22 cellular contexts compared by ENCODE assay signal in genomic region chr7:159200421-159200820, GRCh38. TPM values are rescaled to one million over a fixed set of nuclear protein-coding genes. Genes with fewer than 3 reads are reported as not detected.
DNase-seq lines count a peak whose midpoint lies in the region; ATAC-seq, FAIRE-seq and TF ChIP-seq lines count a peak whose summit lies in the region.
"Had no signal": no experiment of that assay in that cellular context is flagged by ENCODE, and none has a peak within 500 bp of the region (broad histone marks: within the 10 kb centered on the region; RNA-seq: fewer than 3 reads in every experiment).

No MANE protein-coding gene starts in this region.

- TF ChIP-seq CTCF in natural killer cell (IDR thresholded peaks at IDR 0.05) (no peak), K562 (IDR thresholded peaks at IDR 0.05 in 2 of 3, conservative IDR thresholded peaks at IDR 0.05 in 1 of 3; ENCODE audit: insufficient read depth in 2 of 3, low read depth in 1 of 3, low read length in 3 of 3) (no peak), esophagus muscularis mucosa (IDR thresholded peaks at IDR 0.05) (no peak), heart right ventricle (IDR thresholded peaks at IDR 0.05) (no peak)
- no peak for TF ChIP-seq CTCF in CD4-positive, alpha-beta T cell (IDR thresholded peaks at IDR 0.05)

- H3K9me1 ChIP-seq in K562 (ENCODE audit: control insufficient read depth, insufficient read depth, low read length) = peaks cover 2% of the 10 kb centered on the region

- no peaks in the 10 kb centered on the region for H3K9me3 Mint-ChIP-seq in natural killer cell
- H3K9me3 Mint-ChIP-seq in natural killer cell treated with Interleukin-12 subunit alpha and Interleukin-12 subunit beta and Interleukin-15 and Interleukin-18, amount 100 ng/mL, for 72 hours = no peaks in the 10 kb centered on the region
- no peaks in the 10 kb centered on the region for H3K9me3 Mint-ChIP-seq in CD4-positive, alpha-beta T cell
- H3K9me3 Mint-ChIP-seq: CD8-positive, alpha-beta T cell had no signal

- H4K20me1 ChIP-seq in K562 (replicated peaks; ENCODE audit: control insufficient read depth, insufficient read depth, low read length) = no peaks in the 10 kb centered on the region
- H4K20me1 ChIP-seq: BLaER1 treated with 17β-estradiol and CSF1 and Interleukin-3, amounts not matched to agents 10 nM and 100 nM had no signal

- no peak overlapping the region for H3K4me3 Mint-ChIP-seq in natural killer cell
- H3K4me3 Mint-ChIP-seq in natural killer cell treated with Interleukin-12 subunit alpha and Interleukin-12 subunit beta and Interleukin-15 and Interleukin-18, amount 100 ng/mL, for 72 hours = no peak overlapping the region
- no peak overlapping the region for H3K4me3 Mint-ChIP-seq in CD4-positive, alpha-beta T cell
- H3K4me3 Mint-ChIP-seq: CD8-positive, alpha-beta T cell had no signal

- TF ChIP-seq EP300 in K562 (IDR thresholded peaks at IDR 0.05; ENCODE audit: low read length) (no peak), esophagus muscularis mucosa (IDR thresholded peaks at IDR 0.05) (no peak)

- H3K4me1 Mint-ChIP-seq in natural killer cell = peaks cover 31 to 42% of the 10 kb centered on the region in 2 donors
- peaks cover 32 to 34% of the 10 kb centered on the region in 2 donors for H3K4me1 Mint-ChIP-seq in natural killer cell treated with Interleukin-12 subunit alpha and Interleukin-12 subunit beta and Interleukin-15 and Interleukin-18, amount 100 ng/mL, for 72 hours (ENCODE audit: low read depth in 2 of 2)
- H3K4me1 Mint-ChIP-seq in CD4-positive, alpha-beta T cell (ENCODE audit: low read depth) = peaks cover 42% of the 10 kb centered on the region

- intact Hi-C loops in natural killer cell (cut with micrococcal nuclease) = no loop called here
- intact Hi-C loops in K562 (cut with micrococcal nuclease) = no loop called here
- intact Hi-C loops in esophagus muscularis mucosa (cut with DNase I) = no loop called here
- intact Hi-C loops in CD4-positive, alpha-beta T cell (cut with DNase I, micrococcal nuclease) = no loop called here
- intact Hi-C loops in heart right ventricle (cut with DNase I) = no loop called here

- ATAC-seq in natural killer cell (no peak), K562 (no peak), heart right ventricle (no peak)
- ATAC-seq in natural killer cell treated with Interleukin-12 subunit alpha and Interleukin-12 subunit beta and Interleukin-15 and Interleukin-18, amount 100 ng/mL, for 72 hours = no peak
- ATAC-seq in CD4-positive, alpha-beta T cell (ENCODE audit: poor library complexity) = no peak
- ATAC-seq: A549; CD8-positive, alpha-beta T cell had no signal

- peak overlapping the region; percentile 18 to 51 for H3K27ac Mint-ChIP-seq in natural killer cell
- H3K27ac Mint-ChIP-seq in natural killer cell treated with Interleukin-12 subunit alpha and Interleukin-12 subunit beta and Interleukin-15 and Interleukin-18, amount 100 ng/mL, for 72 hours = no peak overlapping the region
- H3K27ac Mint-ChIP-seq in CD4-positive, alpha-beta T cell = no peak overlapping the region
- H3K27ac Mint-ChIP-seq: CD8-positive, alpha-beta T cell had no signal

- no peaks in the 10 kb centered on the region for H3K9me3 ChIP-seq in K562 (replicated peaks; ENCODE audit: control insufficient read depth, insufficient read depth, low read depth, low read length)
- no peaks in the 10 kb centered on the region for H3K9me3 ChIP-seq in esophagus muscularis mucosa
- H3K9me3 ChIP-seq in CD4-positive, alpha-beta T cell (ENCODE audit: control insufficient read depth, low read length) = no peaks in the 10 kb centered on the region
- no peaks in the 10 kb centered on the region for H3K9me3 ChIP-seq in heart right ventricle
- H3K9me3 ChIP-seq: BE2C, Caco-2 had no signal

- no peaks in the 10 kb centered on the region for H3K36me3 ChIP-seq in K562 (ENCODE audit: control insufficient read depth, insufficient read depth, low read length)
- no peaks in the 10 kb centered on the region for H3K36me3 ChIP-seq in esophagus muscularis mucosa
- no peaks in the 10 kb centered on the region for H3K36me3 ChIP-seq in heart right ventricle
- H3K36me3 ChIP-seq: BE2C; BLaER1 treated with 17β-estradiol and CSF1 and Interleukin-3, amounts not matched to agents 10 nM and 100 nM had no signal

- WGBS in K562 (ENCODE audit: insufficient coverage, low coverage, missing lambda C conversion rate) = 67% methylated on average over 14 of the region's 14 CpGs
- WGBS in esophagus muscularis mucosa = 81% methylated on average over 14 of the region's 14 CpGs
- 78 to 81% methylated on average over 14 of the region's 14 CpGs for WGBS in heart right ventricle, 2 donors

- H3K27ac ChIP-seq in K562 (ENCODE audit: extremely low read depth, low read depth, low read length) = no peak overlapping the region
- no peak overlapping the region for H3K27ac ChIP-seq in esophagus muscularis mucosa (replicated peaks in 1 of 4)
- no peak overlapping the region for H3K27ac ChIP-seq in CD4-positive, alpha-beta T cell (ENCODE audit: low read depth, low read length)
- H3K27ac ChIP-seq in heart right ventricle = no peak overlapping the region
- H3K27ac ChIP-seq: 22Rv1; A549; BLaER1 treated with 17β-estradiol and CSF1 and Interleukin-3, amounts not matched to agents 10 nM and 100 nM; C4-2B had no signal

- DNase-seq in natural killer cell = no peak
- no peak for DNase-seq in natural killer cell treated with Interleukin-12 subunit alpha and Interleukin-12 subunit beta and Interleukin-15 and Interleukin-18, amount 100 ng/mL, for 72 hours (ENCODE audit: low spot score)
- no peak for DNase-seq in K562 (ENCODE audit: extremely low read depth in 1 of 4, low spot score in 3 of 4)
- peak; percentile 77 for DNase-seq in esophagus muscularis mucosa (ENCODE audit: extremely low spot score)
- no peak for DNase-seq in CD4-positive, alpha-beta T cell
- DNase-seq in AG20443 (ENCODE audit: low spot score) = no peak
- no peak for DNase-seq in heart right ventricle
- DNase-seq: BE2C; Caco-2; Calu3; CD8-positive, alpha-beta T cell; DMS79 treated with DMSO at 0.1 percent for 48 hours; GF-D8 had no signal

- TF ChIP-seq POLR2A in K562 (conservative IDR thresholded peaks at IDR 0.05) = no peak
- TF ChIP-seq POLR2A in esophagus muscularis mucosa (IDR thresholded peaks at IDR 0.05; ENCODE audit: low read depth) = no peak

- TF ChIP-seq RAD21 in K562 (CRISPR knock-in tag; conservative IDR thresholded peaks at IDR 0.05 in 1 of 2, IDR thresholded peaks at IDR 0.05 in 1 of 2) = no peak

- H3K4me2 ChIP-seq in K562 (ENCODE audit: insufficient read depth, low read length) = no peak overlapping the region
- H3K4me2 ChIP-seq: A549 had no signal

- H3K27me3 Mint-ChIP-seq in natural killer cell (ENCODE audit: low read depth in 2 of 2) = no peaks in the 10 kb centered on the region
- no peaks in the 10 kb centered on the region for H3K27me3 Mint-ChIP-seq in natural killer cell treated with Interleukin-12 subunit alpha and Interleukin-12 subunit beta and Interleukin-15 and Interleukin-18, amount 100 ng/mL, for 72 hours
- no peaks in the 10 kb centered on the region for H3K27me3 Mint-ChIP-seq in CD4-positive, alpha-beta T cell

- CTCF ChIA-PET in K562 (lab: Yijun Ruan, JAX; ENCODE audit: low intra/inter-chr PET ratio) = no interaction called here
- CTCF ChIA-PET in CD4-positive, alpha-beta T cell (lab: Charles Lee) = no interaction called here

- in situ Hi-C loops in K562 (cut with MboI) = no loop called here

- no peak for FAIRE-seq in K562 (lab: Jason Lieb, UNC)
- FAIRE-seq: A549, D721Med, G401.6, GM12891, GM19239 had no signal

- H2AFZ ChIP-seq in K562 (ENCODE audit: low read depth, low read length) = peak overlapping the region; percentile 29; the same call in 1 of the 2 replicates

- H3K79me2 ChIP-seq in K562 (ENCODE audit: control insufficient read depth, insufficient read depth, low read length) = no peaks in the 10 kb centered on the region

- no peaks in the 10 kb centered on the region for H3K36me3 Mint-ChIP-seq in natural killer cell
- no peaks in the 10 kb centered on the region for H3K36me3 Mint-ChIP-seq in natural killer cell treated with Interleukin-12 subunit alpha and Interleukin-12 subunit beta and Interleukin-15 and Interleukin-18, amount 100 ng/mL, for 72 hours
- no peaks in the 10 kb centered on the region for H3K36me3 Mint-ChIP-seq in CD4-positive, alpha-beta T cell (ENCODE audit: low read depth)
- H3K36me3 Mint-ChIP-seq: CD8-positive, alpha-beta T cell had no signal

- no TSS peak for BruUV-seq in K562 (replicated peaks; lab: Mats Ljungman, UMichigan)

- peaks cover 11 to 13% of the 10 kb centered on the region in 2 experiments; a peak in 4 of 5 replicates for H3K27me3 ChIP-seq in K562 (ENCODE audit: control insufficient read depth in 2 of 2, insufficient read depth in 2 of 2, low read length in 2 of 2)
- no peaks in the 10 kb centered on the region for H3K27me3 ChIP-seq in esophagus muscularis mucosa
- H3K27me3 ChIP-seq in CD4-positive, alpha-beta T cell (ENCODE audit: control insufficient read depth, insufficient read depth, low read length) = no peaks in the 10 kb centered on the region
- H3K27me3 ChIP-seq in heart right ventricle = peaks cover 0 to 6% (median 0%) of the 10 kb centered on the region in 7 donors
- H3K27me3 ChIP-seq: BE2C; BLaER1 treated with 17β-estradiol and CSF1 and Interleukin-3, amounts not matched to agents 10 nM and 100 nM had no signal

- H3K4me1 ChIP-seq in K562 (replicated peaks in 1 of 2; ENCODE audit: control insufficient read depth in 2 of 2, insufficient read depth in 2 of 2, low read length in 2 of 2) = peaks cover 28 to 29% of the 10 kb centered on the region in 2 experiments
- H3K4me1 ChIP-seq in esophagus muscularis mucosa = peaks cover 0 to 10% (median 5%) of the 10 kb centered on the region in 4 donors
- peaks cover 0 to 22% (median 9%) of the 10 kb centered on the region in 9 donors for H3K4me1 ChIP-seq in heart right ventricle
- H3K4me1 ChIP-seq: BE2C, Caco-2 had no signal

- no peak overlapping the region for H3K9ac ChIP-seq in K562 (ENCODE audit: insufficient read depth in 1 of 2, low read depth in 2 of 2, low read length in 2 of 2)
- H3K9ac ChIP-seq: BLaER1 treated with 17β-estradiol and CSF1 and Interleukin-3, amounts not matched to agents 10 nM and 100 nM had no signal

- H3K4me3 ChIP-seq in K562 (no peak overlapping the region), esophagus muscularis mucosa (no peak overlapping the region), heart right ventricle (no peak overlapping the region)
- H3K4me3 ChIP-seq: A549; BLaER1 treated with 17β-estradiol and CSF1 and Interleukin-3, amounts not matched to agents 10 nM and 100 nM had no signal

- POLR2A ChIA-PET in K562 (lab: Yijun Ruan, JAX) = no interaction called here
- POLR2A ChIA-PET in CD4-positive, alpha-beta T cell (lab: Charles Lee) = no interaction called here

RNA-seq across cellular contexts. Expression of gene VIPR2, which starts 55.8 kb away (rescaled TPM):
- total RNA-seq in natural killer cell (1 to 10 TPM; 2.2 to 4.9 (median 4.7) TPM), K562 (2014; rRNA removed) (not detected in 2 replicates), K562 (2014; rRNA removed; fragmentation: Illumina TruSeq; extraction: Trizol) (not detected in 2 replicates), K562 (2015; rRNA removed; fragmentation: Illumina TruSeq; extraction: Trizol) (not detected in 2 replicates), K562 (2021) (0.04 TPM in 1 of 2 replicates, not detected in the other), esophagus muscularis mucosa (10 to 100 TPM in 2 of 4 donors, 1 to 10 TPM in 2; 9.3 to 16.6 (median 12.1) TPM), heart right ventricle (10 to 100 TPM; 11.4 to 30.6 (median 19.4) TPM)
- total RNA-seq in natural killer cell treated with Interleukin-12 subunit alpha and Interleukin-12 subunit beta and Interleukin-15 and Interleukin-18, amount 100 ng/mL, for 72 hours = under 1 TPM; 0.36 to 0.45 TPM
- not detected in 2 replicates for total RNA-seq in K562 (2011; cell fraction: chromatin; rRNA removed; ENCODE audit: low replicate concordance)
- 0.17 TPM in 1 of 2 replicates, not detected in the other for total RNA-seq in K562 (2011; cell fraction: nucleolus; rRNA removed)
- total RNA-seq in K562 (2011; cell fraction: nucleoplasm; rRNA removed) = not detected in 2 replicates
- polyA plus RNA-seq in K562 (2011; rRNA removed) (not detected in 2 replicates), K562 (2014; fragmentation: Illumina TruSeq; extraction: Trizol) (not detected in 2 replicates), K562 (2014; fragmentation: Nextera tagmentation; extraction: Ambion mirVana) (not detected), K562 (2014; rRNA removed) (not detected in 2 replicates), heart right ventricle (10 to 100 TPM in 1 of 2 donors, 1 to 10 TPM in 1; 3.0 to 20.9 TPM)
- not detected in 2 replicates for polyA plus RNA-seq in K562 (2011; cell fraction: cytosol; rRNA removed)
- polyA plus RNA-seq in K562 (2011; cell fraction: nucleus; rRNA removed) = not detected in 2 replicates
- polyA plus RNA-seq in K562 (2012) = 0.31 and 0.54 TPM in 2 replicates
- not detected in 2 replicates for polyA minus RNA-seq in K562 (2011; rRNA and poly(A)+ RNA removed)
- 0.57 TPM in 1 of 2 replicates, not detected in the other for polyA minus RNA-seq in K562 (2011; cell fraction: cytosol; rRNA and poly(A)+ RNA removed)
- 0.11 TPM in 1 of 2 replicates, not detected in the other for polyA minus RNA-seq in K562 (2011; cell fraction: nucleus; rRNA and poly(A)+ RNA removed)
- total RNA-seq in CD4-positive, alpha-beta T cell = under 1 TPM; 0.59 to 0.80 TPM
- total RNA-seq: A172, Caco-2, Calu3 had no signal
- polyA plus RNA-seq: A549 had no signal

Comparison
In these comparisons a context has a peak if more than half of its experiments do, and no peak if none do; other contexts are left out.
1. H3K27ac Mint-ChIP-seq: peak in natural killer cell (2 of 2); none in natural killer cell treated with Interleukin-12 subunit alpha and Interleukin-12 subunit beta and Interleukin-15 and Interleukin-18, amount 100 ng/mL, for 72 hours (0 of 2) and CD4-positive, alpha-beta T cell (single experiment).